In the genomic region with DNA sequence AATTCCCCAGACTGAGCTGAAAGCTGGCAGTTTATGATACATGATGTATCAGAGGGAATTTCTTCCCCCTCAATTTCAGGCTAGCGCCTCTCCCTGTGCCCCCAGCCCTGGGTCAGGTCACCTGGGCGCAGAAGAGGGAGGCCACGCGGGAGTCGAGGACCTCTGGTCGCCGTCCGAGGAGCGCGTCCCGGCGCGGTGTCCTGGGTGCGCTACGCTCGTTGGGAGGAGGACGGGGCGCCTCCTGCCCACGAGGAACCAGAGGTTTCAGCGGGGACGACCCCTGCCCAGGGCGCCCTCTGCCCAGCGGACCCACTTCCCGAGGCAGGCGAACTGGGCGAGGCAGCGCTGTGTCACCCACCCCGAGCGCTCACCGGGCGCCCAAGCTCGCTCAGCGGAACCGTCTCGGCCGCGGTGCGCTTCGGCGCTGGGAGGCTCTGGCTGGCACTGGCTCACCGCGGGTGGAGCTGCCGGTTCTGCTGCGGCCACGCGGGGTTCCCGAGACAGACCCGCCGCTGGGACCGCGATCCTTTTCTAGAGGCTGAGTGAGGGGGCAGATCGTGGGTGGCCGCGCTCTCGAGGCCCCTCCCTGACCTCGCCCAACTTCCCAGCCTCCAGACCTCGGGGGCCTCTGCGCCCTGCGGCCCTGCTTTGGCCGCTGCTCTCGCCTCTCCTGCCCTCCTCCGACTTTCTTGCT, we compare ENCODE assay signal across 9 cellular contexts. TPM values are rescaled to one million over a fixed set of nuclear protein-coding genes. Genes with fewer than 3 reads are reported as not detected.
DNase-seq lines count a peak whose midpoint lies in the region; ATAC-seq and TF ChIP-seq lines count a peak whose summit lies in the region.
"Had no signal": no experiment of that assay in that cellular context is flagged by ENCODE, and none has a peak within 500 bp of the region (broad histone marks: within the 10 kb centered on the region; RNA-seq: fewer than 3 reads in every experiment).

A gene (minus strand): TSS at position 504 of the 694 bp plus-strand sequence. CDS start 1,556 bp downstream, outside the sequence.

- H3K36me3 Mint-ChIP-seq in endodermal cell (ENCODE audit: low read depth), result no peaks in the 10 kb centered on the region

- no peaks in the 10 kb centered on the region for H3K36me3 ChIP-seq in endodermal cell (ENCODE audit: control insufficient read depth, insufficient read depth, low read length)
- H3K36me3 ChIP-seq in mesodermal cell (ENCODE audit: control insufficient read depth, insufficient read depth, low read length), result no peaks in the 10 kb centered on the region

- TF ChIP-seq CTCF in AG04450 (IDR thresholded peaks at IDR 0.05; ENCODE audit: low read depth, low read length) (no peak), HFF-Myc (IDR thresholded peaks at IDR 0.05; ENCODE audit: low read depth, low read length, missing control alignments) (no peak), endodermal cell (conservative IDR thresholded peaks at IDR 0.05) (no peak)

- peaks cover 4% of the 10 kb centered on the region for H3K4me1 Mint-ChIP-seq in endodermal cell

- H3K27ac ChIP-seq in AG04450 (ENCODE audit: low read depth, low read length) (no peak within 1 kb of the TSS), endodermal cell (ENCODE audit: low read depth, low read length) (no peak within 1 kb of the TSS), mesodermal cell (ENCODE audit: low read depth, low read length, severe bottlenecking) (no peak within 1 kb of the TSS)
- H3K27ac ChIP-seq: KMS-11 had no signal

- H3K4me3 ChIP-seq in AG04450 (ENCODE audit: low read depth, low read length) (peak within 1 kb of the TSS; percentile 47), HFF-Myc (replicated peaks; ENCODE audit: low read depth, low read length) (peak within 1 kb of the TSS; percentile 31), endodermal cell (ENCODE audit: low read length) (peak within 1 kb of the TSS; percentile 72), mesodermal cell (ENCODE audit: extremely low read depth, insufficient read depth, low read length, poor library complexity, severe bottlenecking) (peak within 1 kb of the TSS; percentile 29)

- H3K27ac Mint-ChIP-seq in endodermal cell, result no peak within 1 kb of the TSS

- H3K27me3 Mint-ChIP-seq in endodermal cell (ENCODE audit: insufficient read depth), result peaks cover 72% of the 10 kb centered on the region

- CTCF ChIA-PET in AG04450 (lab: Charles Lee), result no interaction called here

- POLR2A ChIA-PET in AG04450 (lab: Yijun Ruan, JAX), result no interaction called here

- H3K9me3 Mint-ChIP-seq in endodermal cell, result no peaks in the 10 kb centered on the region

- H3K9ac ChIP-seq in endodermal cell (ENCODE audit: extremely low read depth, low read length, poor library complexity, severe bottlenecking), result no peak within 1 kb of the TSS
- H3K9ac ChIP-seq: KMS-11 had no signal

- H3K27me3 ChIP-seq in AG04450 (ENCODE audit: control insufficient read depth, insufficient read depth, low read length) (peaks cover 25% of the 10 kb centered on the region), endodermal cell (ENCODE audit: control insufficient read depth, insufficient read depth, low read length, poor library complexity, severe bottlenecking) (peaks cover 75% of the 10 kb centered on the region)

- 4% methylated on average over 14 to 62 of the region's 62 CpGs for WGBS in endodermal cell (ENCODE audit: insufficient coverage in 1 of 2, insufficient read length in 1 of 2), 2 experiments
- 3% methylated on average over 47 to 60 of the region's 62 CpGs for WGBS in mesodermal cell (ENCODE audit: insufficient coverage in 2 of 2), 2 experiments

- ATAC-seq in HG03439 (IDR thresholded peaks at IDR 0.05; ENCODE audit: unreplicated experiment) (no peak), HG02763 (IDR thresholded peaks at IDR 0.05; ENCODE audit: unreplicated experiment) (no peak)

- H3K4me1 ChIP-seq in endodermal cell (ENCODE audit: control insufficient read depth, insufficient read depth, low read length) (no peaks in the 10 kb centered on the region), mesodermal cell (ENCODE audit: control insufficient read depth, insufficient read depth, low read length, poor library complexity, severe bottlenecking) (no peaks in the 10 kb centered on the region)

- DNase-seq in AG04450 (ENCODE audit: low read depth, low spot score) (no peak), HFF-Myc (ENCODE audit: extremely low read depth, low read depth) (no peak), endodermal cell (peak; percentile 77), mesenteric fat pad (ENCODE audit: low spot score) (no peak), NCI-H1930 (lab: John Stamatoyannopoulos, UW) (no peak)

- H3K9me3 ChIP-seq in AG04450 (ENCODE audit: control insufficient read depth, insufficient read depth, low read length) (no peaks in the 10 kb centered on the region; the same call in 1 of the 2 replicates), endodermal cell (ENCODE audit: control insufficient read depth, low read length) (no peaks in the 10 kb centered on the region), mesodermal cell (ENCODE audit: control insufficient read depth, low read length) (no peaks in the 10 kb centered on the region)

- H3K4me3 Mint-ChIP-seq in endodermal cell, result peak within 1 kb of the TSS; percentile 43

RNA-seq across cellular contexts. Expression of the gene that starts here (rescaled TPM):
- not detected in 2 replicates for polyA plus RNA-seq in AG04450 (2011; rRNA removed)
- not detected in 2 replicates for polyA minus RNA-seq in AG04450 (2011; rRNA and poly(A)+ RNA removed)
- total RNA-seq in endodermal cell (not detected), mesenteric fat pad (not detected)
- polyA plus RNA-seq in endodermal cell (2013, experiment 1 of 2), result not detected
- not detected for polyA plus RNA-seq in endodermal cell (2013, experiment 2 of 2)
- 0.07 TPM for polyA plus RNA-seq in mesodermal cell (2013, experiment 1 of 2)
- polyA plus RNA-seq in mesodermal cell (2013, experiment 2 of 2), result not detected

Comparison
In these comparisons a context has a peak if more than half of its experiments do, and no peak if none do; other contexts are left out.
1. Peak in DNase-seq and H3K4me3 ChIP-seq in endodermal cell; RNA of the gene not detected or under 1 TPM.